Comparison of ENCODE assay signal across 27 cellular contexts in the genomic region with DNA sequence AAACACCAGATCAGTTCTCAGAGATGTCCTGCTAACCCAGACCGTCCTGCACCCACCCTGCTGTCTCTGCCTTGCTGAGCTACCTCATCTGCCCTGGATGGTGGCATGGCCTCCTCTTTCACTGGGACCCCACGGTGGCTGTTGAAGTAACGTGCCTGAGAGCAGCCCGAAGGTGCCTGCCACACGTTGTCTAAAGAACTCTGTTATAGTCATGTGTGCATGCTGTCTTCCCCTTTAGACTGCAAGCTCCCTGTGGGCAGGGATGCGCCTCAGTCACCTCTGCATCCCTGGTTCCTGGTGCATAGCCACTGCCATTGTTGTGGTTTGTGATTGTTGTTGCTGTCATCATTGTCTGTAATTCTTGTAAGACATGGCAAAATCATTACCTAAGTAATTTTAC.
"Had no signal": no experiment of that assay in that cellular context is flagged by ENCODE, and none has a peak within 500 bp of the region (broad histone marks: within the 10 kb centered on the region; RNA-seq: fewer than 3 reads in every experiment).

No MANE protein-coding gene starts in this region.

- H3K27ac Mint-ChIP-seq: activated CD4-positive, alpha-beta T cell treated with anti-CD3 and anti-CD28 coated beads, Interleukin-2, amount 10 ng/mL, durations not matched to agents 24 days and 14 days; activated CD8-positive, alpha-beta T cell treated with anti-CD3 and anti-CD28 coated beads, Interleukin-2, amount 10 ng/mL, durations not matched to agents 7 days and 5 days; activated naive CD8-positive, alpha-beta T cell treated with anti-CD3 and anti-CD28 coated beads for 36 hours; activated T-cell treated with anti-CD3 and anti-CD28 coated beads, Interleukin-2, amount 50 U/mL, for 72 hours; activated T-helper 17 cell treated with anti-CD3 and anti-CD28 coated beads, Interleukin-2, amount 50 U/mL, for 72 hours had no signal

- DNase-seq: activated CD4-positive, alpha-beta T cell treated with anti-CD3 and anti-CD28 coated beads, Interleukin-2, amount 10 ng/mL, durations not matched to agents 24 days and 14 days; activated CD4-positive, alpha-beta T cell treated with anti-CD3 and anti-CD28 coated beads, Interleukin-2, amount 50 U/mL, for 4 hours; activated CD8-positive, alpha-beta T cell treated with anti-CD3 and anti-CD28 coated beads, Interleukin-2, amount 10 ng/mL, durations not matched to agents 7 days and 5 days; activated effector memory CD4-positive, alpha-beta T cell treated with anti-CD3 and anti-CD28 coated beads, Interleukin-2, amount 50 U/mL, for 16 hours; activated naive CD4-positive, alpha-beta T cell; activated naive CD4-positive, alpha-beta T cell treated with anti-CD3 and anti-CD28 coated beads, Interleukin-2, amount 50 U/mL, for 16 hours; activated naive CD8-positive, alpha-beta T cell treated with anti-CD3 and anti-CD28 coated beads for 36 hours; activated T-cell treated with anti-CD3 and anti-CD28 coated beads, Interleukin-2, amount 50 U/mL, for 72 hours; amniotic stem cell; Kasumi-1; MG63; NCI-H1048; NCI-H1105 treated with DMSO at 0.1 percent for 48 hours; NCI-H1436; NCI-H1694; NCI-H1930; NCI-H2081 treated with DMSO at 0.1 percent for 48 hours; NCI-H226; NCI-H446 treated with DMSO at 0.1 percent for 48 hours; NCI-H524; SHP77; SJCRH30; T1000 had no signal

- H3K4me3 ChIP-seq: ascending aorta, MG63, SJCRH30, SK-N-MC had no signal

- H3K27me3 ChIP-seq: ascending aorta, MG63, SJCRH30 had no signal

- H3K36me3 ChIP-seq: ascending aorta, MG63, SJCRH30 had no signal

- H3K9me3 ChIP-seq: ascending aorta, MG63, SJCRH30 had no signal

- H3K4me1 Mint-ChIP-seq: activated CD4-positive, alpha-beta T cell treated with anti-CD3 and anti-CD28 coated beads, Interleukin-2, amount 10 ng/mL, durations not matched to agents 24 days and 14 days; activated naive CD8-positive, alpha-beta T cell treated with anti-CD3 and anti-CD28 coated beads for 36 hours; activated T-helper 17 cell treated with anti-CD3 and anti-CD28 coated beads, Interleukin-2, amount 50 U/mL, for 72 hours had no signal

- FAIRE-seq: TTC549 had no signal

- H3K36me3 Mint-ChIP-seq: activated naive CD8-positive, alpha-beta T cell treated with anti-CD3 and anti-CD28 coated beads for 36 hours had no signal

- H3K27me3 Mint-ChIP-seq: activated CD4-positive, alpha-beta T cell treated with anti-CD3 and anti-CD28 coated beads, Interleukin-2, amount 10 ng/mL, durations not matched to agents 24 days and 14 days; activated naive CD8-positive, alpha-beta T cell treated with anti-CD3 and anti-CD28 coated beads for 36 hours; activated T-helper 17 cell treated with anti-CD3 and anti-CD28 coated beads, Interleukin-2, amount 50 U/mL, for 72 hours had no signal

- H3K9me3 Mint-ChIP-seq: activated CD4-positive, alpha-beta T cell treated with anti-CD3 and anti-CD28 coated beads, Interleukin-2, amount 10 ng/mL, durations not matched to agents 24 days and 14 days; activated naive CD8-positive, alpha-beta T cell treated with anti-CD3 and anti-CD28 coated beads for 36 hours; activated T-cell treated with anti-CD3 and anti-CD28 coated beads, Interleukin-2, amount 50 U/mL, for 72 hours; activated T-helper 17 cell treated with anti-CD3 and anti-CD28 coated beads, Interleukin-2, amount 50 U/mL, for 72 hours had no signal

- H3K4me1 ChIP-seq: ascending aorta had no signal

- H3K27ac ChIP-seq: ascending aorta, SJCRH30, SK-N-MC had no signal

- H3K4me3 Mint-ChIP-seq: activated CD4-positive, alpha-beta T cell treated with anti-CD3 and anti-CD28 coated beads, Interleukin-2, amount 10 ng/mL, durations not matched to agents 24 days and 14 days; activated CD8-positive, alpha-beta T cell treated with anti-CD3 and anti-CD28 coated beads, Interleukin-2, amount 10 ng/mL, durations not matched to agents 7 days and 5 days; activated naive CD8-positive, alpha-beta T cell treated with anti-CD3 and anti-CD28 coated beads for 36 hours; activated T-cell treated with anti-CD3 and anti-CD28 coated beads, Interleukin-2, amount 50 U/mL, for 72 hours; activated T-helper 17 cell treated with anti-CD3 and anti-CD28 coated beads, Interleukin-2, amount 50 U/mL, for 72 hours had no signal
